In the genomic region with DNA sequence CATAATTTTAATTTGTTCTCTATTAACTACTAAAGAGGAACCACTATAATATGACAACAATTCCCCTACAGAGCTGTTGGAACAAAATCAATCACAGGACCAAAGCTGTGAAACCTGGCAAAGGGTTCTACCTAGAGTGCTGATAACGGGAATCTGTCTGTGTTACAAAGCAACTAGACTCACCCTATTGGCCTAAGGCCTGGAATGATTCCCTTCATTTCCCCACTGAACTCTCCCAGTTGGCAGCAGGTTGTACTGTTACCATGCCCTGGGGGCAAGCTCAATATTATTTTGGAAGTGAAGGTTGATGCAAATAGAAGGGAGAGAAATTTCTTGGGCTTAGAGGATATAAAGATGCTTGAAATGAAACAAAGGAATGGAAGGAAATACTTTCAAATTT, we compare ENCODE assay signal across 16 cellular contexts.
DNase-seq lines count a peak whose midpoint lies in the region; ATAC-seq and TF ChIP-seq lines count a peak whose summit lies in the region.
"Had no signal": no experiment of that assay in that cellular context is flagged by ENCODE, and none has a peak within 500 bp of the region (broad histone marks: within the 10 kb centered on the region; RNA-seq: fewer than 3 reads in every experiment).

No MANE protein-coding gene starts in this region.

- H3K4me2 ChIP-seq in mesendoderm (ENCODE audit: low read length) (no peak overlapping the region), OCI-LY7 (ENCODE audit: low read length) (no peak overlapping the region)

- no peaks in the 10 kb centered on the region for H3K9me3 ChIP-seq in right atrium auricular region
- H3K9me3 ChIP-seq in OCI-LY7 (ENCODE audit: low read length) = no peaks in the 10 kb centered on the region
- H3K9me3 ChIP-seq: thoracic aorta had no signal

- H3K79me2 ChIP-seq in mesendoderm (ENCODE audit: control insufficient read depth, insufficient read depth, low read length) = no peaks in the 10 kb centered on the region
- H3K79me2 ChIP-seq in OCI-LY7 (ENCODE audit: insufficient read depth, low read depth, low read length) = no peaks in the 10 kb centered on the region

- TF ChIP-seq CTCF in right atrium auricular region (IDR thresholded peaks at IDR 0.05) (no peak), OCI-LY7 (conservative IDR thresholded peaks at IDR 0.05; ENCODE audit: low read length) (no peak)

- CTCF ChIA-PET in OCI-LY7 (lab: Charles Lee; ENCODE audit: unreplicated experiment) = no interaction called here

- H3K27me3 ChIP-seq in right atrium auricular region = no peaks in the 10 kb centered on the region
- H3K27me3 ChIP-seq in mesendoderm (ENCODE audit: insufficient read depth, low read length, poor library complexity) = no peaks in the 10 kb centered on the region

- H2BK120ac ChIP-seq in mesendoderm (ENCODE audit: low read depth, low read length) = no peak overlapping the region

- WGBS in mesendoderm (ENCODE audit: extremely low coverage, insufficient coverage, low lambda C conversion rate) = no CpG with 5 or more reads among the region's 1 CpG

- H3K4me1 ChIP-seq in right atrium auricular region (peaks cover 0 to 28% of the 10 kb centered on the region in 2 donors), mesendoderm (ENCODE audit: control insufficient read depth, low read depth, low read length) (peaks cover 3% of the 10 kb centered on the region), OCI-LY7 (ENCODE audit: insufficient read depth, low read length, poor library complexity, severe bottlenecking) (no peaks in the 10 kb centered on the region)

- peak overlapping the region; percentile 6 for H2BK15ac ChIP-seq in mesendoderm (replicated peaks; ENCODE audit: low read depth)

- BruUV-seq in OCI-LY7 (replicated peaks; lab: Mats Ljungman, UMichigan) = no TSS peak

- no peaks in the 10 kb centered on the region for H3K79me1 ChIP-seq in mesendoderm (ENCODE audit: low read length)

- no peak overlapping the region for H3K4ac ChIP-seq in mesendoderm (ENCODE audit: low read depth, low read length)

- H4K20me1 ChIP-seq in OCI-LY7 (ENCODE audit: insufficient read depth, low read length) = no peaks in the 10 kb centered on the region

- DNase-seq in Right ventricle myocardium inferior (ENCODE audit: missing footprints) (no peak), right atrium auricular region (ENCODE audit: low spot score) (no peak), cerebellar cortex (ENCODE audit: low spot score) (peak; percentile 11), mesendoderm (peak; percentile 53), OCI-LY7 (ENCODE audit: low spot score) (no peak), NCI-H1105 treated with DMSO at 0.1 percent for 48 hours (lab: John Stamatoyannopoulos, UW) (no peak)
- DNase-seq: ACHN; activated CD4-positive, alpha-beta T cell treated with anti-CD3 and anti-CD28 coated beads for 48 hours; COR-L47; left colon; naive B cell; NCI-H2029 treated with DMSO at 0.1 percent for 48 hours; SHP77 had no signal

- no peak overlapping the region for H3K4me3 ChIP-seq in right atrium auricular region
- H3K4me3 ChIP-seq in mesendoderm (ENCODE audit: low read length) = no peak overlapping the region
- H3K4me3 ChIP-seq in OCI-LY7 (ENCODE audit: low read depth, low read length, poor library complexity, severe bottlenecking) = no peak overlapping the region
- H3K4me3 ChIP-seq: thoracic aorta had no signal

- no peak overlapping the region for H2AK5ac ChIP-seq in mesendoderm (ENCODE audit: low read length)

- H2BK5ac ChIP-seq in mesendoderm (ENCODE audit: low read length) = no peak overlapping the region

- no peak overlapping the region for H3K9ac ChIP-seq in mesendoderm (ENCODE audit: low read length)

- POLR2A ChIA-PET in OCI-LY7 (lab: Charles Lee) = no interaction called here

- H4K8ac ChIP-seq in mesendoderm (ENCODE audit: low read depth, low read length) = no peak overlapping the region

- no peak overlapping the region for H4K5ac ChIP-seq in mesendoderm (ENCODE audit: low read length)

- no peaks in the 10 kb centered on the region for H3K9me2 ChIP-seq in OCI-LY7 (ENCODE audit: insufficient read depth, low read length)

- no peak overlapping the region for H2AFZ ChIP-seq in OCI-LY7 (ENCODE audit: low read length)

- no peaks in the 10 kb centered on the region for H3K36me3 ChIP-seq in right atrium auricular region
- H3K36me3 ChIP-seq in mesendoderm (ENCODE audit: control insufficient read depth, insufficient read depth, low read length) = no peaks in the 10 kb centered on the region
- no peaks in the 10 kb centered on the region for H3K36me3 ChIP-seq in OCI-LY7 (ENCODE audit: insufficient read depth, low read length)
- H3K36me3 ChIP-seq: thoracic aorta had no signal

- peak; percentile 96 for ATAC-seq in Right ventricle myocardium inferior
- no peak for ATAC-seq in HG02852 (IDR thresholded peaks at IDR 0.05; ENCODE audit: unreplicated experiment)
- ATAC-seq in HG03342 (IDR thresholded peaks at IDR 0.05; ENCODE audit: unreplicated experiment) = no peak
- ATAC-seq: left colon had no signal

- H3K56ac ChIP-seq in mesendoderm (ENCODE audit: low read length) = no peak overlapping the region

- H3K23ac ChIP-seq in mesendoderm (ENCODE audit: low read length) = no peak overlapping the region

- H3K27ac ChIP-seq in right atrium auricular region (peak overlapping the region in 1 of 2 donors; percentile 55), mesendoderm (ENCODE audit: low read depth, low read length) (no peak overlapping the region), OCI-LY7 (ENCODE audit: low read depth, low read length, poor library complexity, severe bottlenecking) (no peak overlapping the region)
- H3K27ac ChIP-seq: thoracic aorta had no signal

- peak overlapping the region; percentile 60 for H3K18ac ChIP-seq in mesendoderm (ENCODE audit: low read length)

- intact Hi-C loops in Right ventricle myocardium inferior (cut with DNase I) (loop anchor here (5.0 kb wide), 2 partner anchors 70 to 90 kb away; no protein-coding TSS in a partner anchor), OCI-LY7 (cut with micrococcal nuclease; ENCODE audit: unreplicated experiment) (no loop called here)

Comparison
In these comparisons a context has a peak if more than half of its experiments do, and no peak if none do; other contexts are left out.
1. DNase-seq: peak in cerebellar cortex (single experiment) and mesendoderm (single experiment); none in Right ventricle myocardium inferior (single experiment), right atrium auricular region (single experiment), OCI-LY7 (single experiment) and NCI-H1105 treated with DMSO at 0.1 percent for 48 hours (single experiment).